ENCODE assay signal across 18 cellular contexts in genomic region chr11:95346207-95346718, GRCh38.
"Had no signal": no experiment of that assay in that cellular context is flagged by ENCODE, and none has a peak within 500 bp of the region (broad histone marks: within the 10 kb centered on the region; RNA-seq: fewer than 3 reads in every experiment).

No MANE protein-coding gene starts in this region.

- H3K4me3 Mint-ChIP-seq: activated naive CD8-positive, alpha-beta T cell; naive B cell; neural progenitor cell; stimulated activated memory B cell treated with anti-CD40 and anti-IgM and Interleukin-4, amounts not matched to agents 10 μg/mL and 1 μg/mL and 100 μg/mL, for 72 hours; T-cell had no signal

- H3K9me3 ChIP-seq: pancreas had no signal

- H3K27me3 Mint-ChIP-seq: activated naive CD8-positive, alpha-beta T cell; naive B cell; stimulated activated memory B cell treated with anti-CD40 and anti-IgM and Interleukin-4, amounts not matched to agents 10 μg/mL and 1 μg/mL and 100 μg/mL, for 72 hours; T-cell had no signal

- H3K9ac ChIP-seq: neural progenitor cell had no signal

- H2AFZ ChIP-seq: neural progenitor cell had no signal

- DNase-seq: activated CD8-positive, alpha-beta memory T cell treated with anti-CD3 and anti-CD28 coated beads for 24 hours; anterior cingulate cortex; brain microvascular endothelial cell; cortex of kidney; effector CD4-positive, alpha-beta T cell; islet precursor cell; naive B cell; pancreas; stimulated activated CD4-positive, alpha-beta T cell treated with anti-CD3 and anti-CD28 coated beads, Interleukin-12 subunit alpha, Interleukin-12 subunit beta, amount 100 ng/mL, for 4 hours; substantia nigra; T-cell; T-helper 9 cell; uterus had no signal

- H3K27ac ChIP-seq: brain microvascular endothelial cell, esophagus muscularis mucosa, neural progenitor cell, pancreas, tibial nerve, uterus had no signal

- ATAC-seq: pancreas; stimulated activated memory B cell treated with anti-CD40 and anti-IgM and Interleukin-4, amounts not matched to agents 10 μg/mL and 1 μg/mL and 100 μg/mL, for 72 hours; T-cell had no signal

- H3K4me1 Mint-ChIP-seq: naive B cell; stimulated activated memory B cell treated with anti-CD40 and anti-IgM and Interleukin-4, amounts not matched to agents 10 μg/mL and 1 μg/mL and 100 μg/mL, for 72 hours had no signal

- H3K36me3 ChIP-seq: brain microvascular endothelial cell, esophagus muscularis mucosa, neural progenitor cell, pancreas, tibial nerve, uterus had no signal

- FAIRE-seq: pancreas had no signal

- H3K27ac Mint-ChIP-seq: activated naive CD8-positive, alpha-beta T cell; neural progenitor cell; T-cell had no signal

- H3K4me1 ChIP-seq: neural progenitor cell, pancreas had no signal

- H3K27me3 ChIP-seq: brain microvascular endothelial cell, esophagus muscularis mucosa, neural progenitor cell, pancreas, tibial nerve, uterus had no signal

- H3K36me3 Mint-ChIP-seq: neural progenitor cell had no signal

- H3K4me2 ChIP-seq: neural progenitor cell had no signal

- H3K4me3 ChIP-seq: esophagus muscularis mucosa, neural progenitor cell, pancreas, tibial nerve, uterus had no signal
